Comparison of ENCODE assay signal across 33 cellular contexts in the genomic region with DNA sequence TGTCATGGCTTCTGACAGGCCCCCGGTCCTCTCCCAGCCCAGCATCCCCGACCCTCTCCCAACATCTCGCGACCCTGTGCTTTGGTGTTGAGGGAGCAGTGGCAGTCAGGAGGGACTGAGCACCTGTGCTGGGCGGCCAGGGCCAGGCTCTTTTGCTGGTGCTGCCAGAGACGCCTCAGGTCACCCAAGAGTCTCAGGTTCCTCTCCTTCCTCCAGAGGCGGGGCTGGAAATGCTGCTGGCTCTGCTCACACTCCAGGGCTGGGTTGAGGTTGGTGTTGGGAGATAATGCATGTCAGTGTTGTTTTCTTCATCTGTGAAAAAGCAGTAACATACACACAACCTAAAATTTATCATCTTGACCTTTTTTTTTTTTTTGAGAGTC. TPM values are rescaled to one million over a fixed set of nuclear protein-coding genes. Genes with fewer than 3 reads are reported as not detected.
"Had no signal": no experiment of that assay in that cellular context is flagged by ENCODE, and none has a peak within 500 bp of the region (broad histone marks: within the 10 kb centered on the region; RNA-seq: fewer than 3 reads in every experiment).

No MANE protein-coding gene starts in this region.

- H3K4me1 Mint-ChIP-seq: activated naive CD4-positive, alpha-beta T cell treated with anti-CD3 and anti-CD28 coated beads, Interleukin-2, amount 50 U/mL, for 24 hours; immature natural killer cell; neural crest cell had no signal

- H3K4me3 ChIP-seq: adrenal gland, ascending aorta, dorsolateral prefrontal cortex, left lung, lung, sigmoid colon, smooth muscle cell, testis, uterus had no signal

- H3K9me3 Mint-ChIP-seq: activated naive CD4-positive, alpha-beta T cell treated with anti-CD3 and anti-CD28 coated beads, Interleukin-2, amount 50 U/mL, for 24 hours; activated T-helper 1 cell treated with anti-CD3 and anti-CD28 coated beads, Interleukin-12 subunit alpha, Interleukin-12 subunit beta, Interleukin-2, Interleukin-4 antibody, amounts not matched to agents 30 ng/mL and 10 ng/mL and 1 ng/mL, durations not matched to agents 14 hours and 24 hours and 36 hours; effector memory CD8-positive, alpha-beta T cell; immature natural killer cell; neural crest cell; stimulated activated memory B cell treated with anti-CD40 and anti-IgM and Interleukin-4, amounts not matched to agents 10 μg/mL and 1 μg/mL and 100 μg/mL, for 72 hours had no signal

- DNase-seq: activated CD4-positive, alpha-beta T cell treated with anti-CD3 and anti-CD28 coated beads for 1 hour; activated CD4-positive, alpha-beta T cell treated with anti-CD3 and anti-CD28 coated beads, Interleukin-2, amount 50 U/mL, for 1 hour; activated gamma-delta T cell treated with Interleukin-2 at 50 U/mL for 16 hours; activated T-cell treated with anti-CD3 and anti-CD28 coated beads for 4 hours; adrenal gland; brain microvascular endothelial cell; caudate nucleus; dorsolateral prefrontal cortex; effector memory CD8-positive, alpha-beta T cell; foreskin melanocyte; immature natural killer cell; naive thymus-derived CD4-positive, alpha-beta T cell; retina; sigmoid colon; stimulated activated CD4-positive, alpha-beta T cell treated with anti-CD3 and anti-CD28 coated beads, Interleukin-15, amount 100 ng/mL, for 24 hours; T-helper 17 cell; testis; uterus had no signal

- H3K36me3 Mint-ChIP-seq: activated naive CD4-positive, alpha-beta T cell treated with anti-CD3 and anti-CD28 coated beads, Interleukin-2, amount 50 U/mL, for 24 hours; immature natural killer cell; naive thymus-derived CD4-positive, alpha-beta T cell; stimulated activated memory B cell treated with anti-CD40 and anti-IgM and Interleukin-4, amounts not matched to agents 10 μg/mL and 1 μg/mL and 100 μg/mL, for 72 hours had no signal

- H3K27me3 ChIP-seq: adrenal gland, ascending aorta, dorsolateral prefrontal cortex, left lung, sigmoid colon, testis, uterus had no signal

- H3K27ac ChIP-seq: adrenal gland, ascending aorta, brain microvascular endothelial cell, dorsolateral prefrontal cortex, left lung, sigmoid colon, testis, uterus had no signal

- H3K4me3 Mint-ChIP-seq: activated naive CD4-positive, alpha-beta T cell treated with anti-CD3 and anti-CD28 coated beads, Interleukin-2, amount 50 U/mL, for 24 hours; activated T-helper 1 cell treated with anti-CD3 and anti-CD28 coated beads, Interleukin-12 subunit alpha, Interleukin-12 subunit beta, Interleukin-2, Interleukin-4 antibody, amounts not matched to agents 30 ng/mL and 10 ng/mL and 1 ng/mL, durations not matched to agents 14 hours and 24 hours and 36 hours; effector memory CD8-positive, alpha-beta T cell; immature natural killer cell; naive thymus-derived CD4-positive, alpha-beta T cell; neural crest cell; stimulated activated memory B cell treated with anti-CD40 and anti-IgM and Interleukin-4, amounts not matched to agents 10 μg/mL and 1 μg/mL and 100 μg/mL, for 72 hours; T-helper 17 cell had no signal

- ATAC-seq: effector memory CD8-positive, alpha-beta T cell; esophagus mucosa; left lung; naive thymus-derived CD4-positive, alpha-beta T cell; stimulated activated memory B cell treated with anti-CD40 and anti-IgM and Interleukin-4, amounts not matched to agents 10 μg/mL and 1 μg/mL and 100 μg/mL, for 72 hours; T-helper 17 cell had no signal

- H3K27ac Mint-ChIP-seq: activated naive CD4-positive, alpha-beta T cell treated with anti-CD3 and anti-CD28 coated beads, Interleukin-2, amount 50 U/mL, for 24 hours; activated T-helper 1 cell treated with anti-CD3 and anti-CD28 coated beads, Interleukin-12 subunit alpha, Interleukin-12 subunit beta, Interleukin-2, Interleukin-4 antibody, amounts not matched to agents 30 ng/mL and 10 ng/mL and 1 ng/mL, durations not matched to agents 14 hours and 24 hours and 36 hours; effector memory CD8-positive, alpha-beta T cell; immature natural killer cell; naive thymus-derived CD4-positive, alpha-beta T cell; progenitor cell of endocrine pancreas; stimulated activated memory B cell treated with anti-CD40 and anti-IgM and Interleukin-4, amounts not matched to agents 10 μg/mL and 1 μg/mL and 100 μg/mL, for 72 hours; T-helper 17 cell had no signal

RNA-seq across cellular contexts. Expression of a gene that starts 1.2 kb away (rescaled TPM):
- total RNA-seq: activated T-helper 1 cell treated with anti-CD3 and anti-CD28 coated beads, Interleukin-12 subunit alpha, Interleukin-12 subunit beta, Interleukin-2, Interleukin-4 antibody, amounts not matched to agents 30 ng/mL and 10 ng/mL and 1 ng/mL, durations not matched to agents 14 hours and 24 hours and 36 hours; adrenal gland; ascending aorta; endothelial cell of umbilical vein; esophagus mucosa; kidney epithelial cell; left lung; mesenteric fat pad; mucosa of gallbladder; neural crest cell; omental fat pad; progenitor cell of endocrine pancreas; sigmoid colon; smooth muscle cell; T-helper 17 cell had no signal

RNA-seq across cellular contexts. Expression of a gene that starts 50.9 kb away (rescaled TPM):
- total RNA-seq: ascending aorta, endothelial cell of umbilical vein, kidney epithelial cell, neural crest cell, smooth muscle cell had no signal
